ENCODE assay signal across 1 cellular context in the genomic region with DNA sequence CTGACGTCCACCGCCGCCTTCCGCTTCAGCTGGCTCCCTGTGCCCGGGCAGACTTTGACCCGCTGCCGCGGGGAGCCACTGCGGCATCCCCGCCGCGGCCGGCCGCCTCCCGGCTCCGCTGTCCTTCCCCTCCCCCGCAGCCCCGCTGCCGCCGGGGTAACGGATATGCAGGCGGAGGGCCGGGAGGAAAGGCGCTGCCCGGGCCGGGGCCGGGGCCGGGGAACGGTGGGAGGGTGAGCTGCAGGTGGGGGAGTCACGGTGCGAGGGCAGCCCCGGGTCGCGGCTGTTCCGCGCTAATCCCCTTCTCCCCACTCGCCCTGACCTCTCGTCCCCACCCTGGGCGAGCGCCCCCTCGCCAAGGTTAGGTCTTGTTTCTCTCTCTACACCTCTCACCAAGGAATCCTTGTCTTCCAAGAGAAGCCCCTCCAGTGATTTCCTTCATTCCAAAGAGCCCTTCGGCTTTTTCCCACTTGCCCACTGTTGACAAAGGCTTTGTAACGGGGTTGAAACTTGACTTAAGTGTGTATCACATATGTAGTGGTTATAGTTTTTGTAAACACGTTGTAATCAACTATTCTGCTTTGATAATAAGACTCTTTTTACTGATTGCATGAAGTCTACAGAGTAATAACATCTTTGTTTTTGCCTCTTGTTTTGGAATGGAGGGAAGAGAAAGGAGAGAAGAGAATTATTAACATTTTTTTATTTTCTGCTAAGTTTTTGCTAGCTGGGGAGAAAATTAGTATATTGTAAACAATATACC.
A peak's percentile ranks its signal among the peaks of the same experiment; 100 is the strongest.
TF ChIP-seq lines count a peak whose summit lies in the region.

No MANE protein-coding gene starts in this region.

TF ChIP-seq in HepG2, 621 proteins besides CTCF, POLR2A, EP300 and RAD21 (continued from another document):
- TF ChIP-seq, protein P1, sequence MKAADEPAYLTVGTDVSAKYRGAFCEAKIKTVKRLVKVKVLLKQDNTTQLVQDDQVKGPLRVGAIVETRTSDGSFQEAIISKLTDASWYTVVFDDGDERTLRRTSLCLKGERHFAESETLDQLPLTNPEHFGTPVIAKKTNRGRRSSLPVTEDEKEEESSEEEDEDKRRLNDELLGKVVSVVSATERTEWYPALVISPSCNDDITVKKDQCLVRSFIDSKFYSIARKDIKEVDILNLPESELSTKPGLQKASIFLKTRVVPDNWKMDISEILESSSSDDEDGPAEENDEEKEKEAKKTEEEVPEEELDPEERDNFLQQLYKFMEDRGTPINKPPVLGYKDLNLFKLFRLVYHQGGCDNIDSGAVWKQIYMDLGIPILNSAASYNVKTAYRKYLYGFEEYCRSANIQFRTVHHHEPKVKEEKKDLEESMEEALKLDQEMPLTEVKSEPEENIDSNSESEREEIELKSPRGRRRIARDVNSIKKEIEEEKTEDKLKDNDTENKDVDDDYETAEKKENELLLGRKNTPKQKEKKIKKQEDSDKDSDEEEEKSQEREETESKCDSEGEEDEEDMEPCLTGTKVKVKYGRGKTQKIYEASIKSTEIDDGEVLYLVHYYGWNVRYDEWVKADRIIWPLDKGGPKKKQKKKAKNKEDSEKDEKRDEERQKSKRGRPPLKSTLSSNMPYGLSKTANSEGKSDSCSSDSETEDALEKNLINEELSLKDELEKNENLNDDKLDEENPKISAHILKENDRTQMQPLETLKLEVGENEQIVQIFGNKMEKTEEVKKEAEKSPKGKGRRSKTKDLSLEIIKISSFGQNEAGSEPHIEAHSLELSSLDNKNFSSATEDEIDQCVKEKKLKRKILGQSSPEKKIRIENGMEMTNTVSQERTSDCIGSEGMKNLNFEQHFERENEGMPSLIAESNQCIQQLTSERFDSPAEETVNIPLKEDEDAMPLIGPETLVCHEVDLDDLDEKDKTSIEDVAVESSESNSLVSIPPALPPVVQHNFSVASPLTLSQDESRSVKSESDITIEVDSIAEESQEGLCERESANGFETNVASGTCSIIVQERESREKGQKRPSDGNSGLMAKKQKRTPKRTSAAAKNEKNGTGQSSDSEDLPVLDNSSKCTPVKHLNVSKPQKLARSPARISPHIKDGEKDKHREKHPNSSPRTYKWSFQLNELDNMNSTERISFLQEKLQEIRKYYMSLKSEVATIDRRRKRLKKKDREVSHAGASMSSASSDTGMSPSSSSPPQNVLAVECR (CRISPR knock-in tag; IDR thresholded peaks at IDR 0.05; ENCODE audit: borderline replicate concordance) = peak; percentile 75; the same call in 1 of the 2 replicates
- TF ChIP-seq ZMYM4 (CRISPR knock-in tag; IDR thresholded peaks at IDR 0.05) (peak; percentile 32; the same call in 1 of the 2 replicates), TBX2 (CRISPR knock-in tag; IDR thresholded peaks at IDR 0.05; ENCODE audit: borderline replicate concordance) (peak; percentile 59; the same call in 1 of the 2 replicates), HNF4G (IDR thresholded peaks at IDR 0.05; ENCODE audit: borderline replicate concordance, low read depth, low read length) (0 out of 2 replicates have a peak, but pooled peaks have one; percentile 37), HNF4G (CRISPR knock-in tag; IDR thresholded peaks at IDR 0.05; ENCODE audit: borderline replicate concordance, low read depth) (no peak), ZNF674 (CRISPR knock-in tag; IDR thresholded peaks at IDR 0.05; ENCODE audit: low read depth) (no peak), ZNF317 (CRISPR knock-in tag; IDR thresholded peaks at IDR 0.05) (peak; percentile 20; the same call in 1 of the 2 replicates), ZNF224 (CRISPR knock-in tag; IDR thresholded peaks at IDR 0.05) (0 out of 2 replicates have a peak, but pooled peaks have one; percentile 52), PITX1 (CRISPR knock-in tag; IDR thresholded peaks at IDR 0.05) (peak; percentile 59), ARHGAP35 (CRISPR knock-in tag; IDR thresholded peaks at IDR 0.05; ENCODE audit: borderline replicate concordance) (peak; percentile 43; the same call in 1 of the 2 replicates)
- TF ChIP-seq, protein P2, sequence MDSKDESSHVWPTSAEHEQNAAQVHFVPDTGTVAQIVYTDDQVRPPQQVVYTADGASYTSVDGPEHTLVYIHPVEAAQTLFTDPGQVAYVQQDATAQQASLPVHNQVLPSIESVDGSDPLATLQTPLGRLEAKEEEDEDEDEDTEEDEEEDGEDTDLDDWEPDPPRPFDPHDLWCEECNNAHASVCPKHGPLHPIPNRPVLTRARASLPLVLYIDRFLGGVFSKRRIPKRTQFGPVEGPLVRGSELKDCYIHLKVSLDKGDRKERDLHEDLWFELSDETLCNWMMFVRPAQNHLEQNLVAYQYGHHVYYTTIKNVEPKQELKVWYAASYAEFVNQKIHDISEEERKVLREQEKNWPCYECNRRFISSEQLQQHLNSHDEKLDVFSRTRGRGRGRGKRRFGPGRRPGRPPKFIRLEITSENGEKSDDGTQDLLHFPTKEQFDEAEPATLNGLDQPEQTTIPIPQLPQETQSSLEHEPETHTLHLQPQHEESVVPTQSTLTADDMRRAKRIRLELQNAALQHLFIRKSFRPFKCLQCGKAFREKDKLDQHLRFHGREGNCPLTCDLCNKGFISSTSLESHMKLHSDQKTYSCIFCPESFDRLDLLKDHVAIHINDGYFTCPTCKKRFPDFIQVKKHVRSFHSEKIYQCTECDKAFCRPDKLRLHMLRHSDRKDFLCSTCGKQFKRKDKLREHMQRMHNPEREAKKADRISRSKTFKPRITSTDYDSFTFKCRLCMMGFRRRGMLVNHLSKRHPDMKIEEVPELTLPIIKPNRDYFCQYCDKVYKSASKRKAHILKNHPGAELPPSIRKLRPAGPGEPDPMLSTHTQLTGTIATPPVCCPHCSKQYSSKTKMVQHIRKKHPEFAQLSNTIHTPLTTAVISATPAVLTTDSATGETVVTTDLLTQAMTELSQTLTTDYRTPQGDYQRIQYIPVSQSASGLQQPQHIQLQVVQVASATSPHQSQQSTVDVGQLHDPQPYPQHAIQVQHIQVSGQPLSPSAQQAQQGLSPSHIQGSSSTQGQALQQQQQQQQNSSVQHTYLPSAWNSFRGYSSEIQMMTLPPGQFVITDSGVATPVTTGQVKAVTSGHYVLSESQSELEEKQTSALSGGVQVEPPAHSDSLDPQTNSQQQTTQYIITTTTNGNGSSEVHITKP (CRISPR knock-in tag; IDR thresholded peaks at IDR 0.05; ENCODE audit: low read depth) = 0 out of 2 replicates have a peak, but pooled peaks have one; percentile 1
- TF ChIP-seq, protein P3, sequence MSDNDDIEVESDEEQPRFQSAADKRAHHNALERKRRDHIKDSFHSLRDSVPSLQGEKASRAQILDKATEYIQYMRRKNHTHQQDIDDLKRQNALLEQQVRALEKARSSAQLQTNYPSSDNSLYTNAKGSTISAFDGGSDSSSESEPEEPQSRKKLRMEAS (IDR thresholded peaks at IDR 0.05) = no peak; the same call in 1 of the 2 replicates
- TF ChIP-seq, protein P4, sequence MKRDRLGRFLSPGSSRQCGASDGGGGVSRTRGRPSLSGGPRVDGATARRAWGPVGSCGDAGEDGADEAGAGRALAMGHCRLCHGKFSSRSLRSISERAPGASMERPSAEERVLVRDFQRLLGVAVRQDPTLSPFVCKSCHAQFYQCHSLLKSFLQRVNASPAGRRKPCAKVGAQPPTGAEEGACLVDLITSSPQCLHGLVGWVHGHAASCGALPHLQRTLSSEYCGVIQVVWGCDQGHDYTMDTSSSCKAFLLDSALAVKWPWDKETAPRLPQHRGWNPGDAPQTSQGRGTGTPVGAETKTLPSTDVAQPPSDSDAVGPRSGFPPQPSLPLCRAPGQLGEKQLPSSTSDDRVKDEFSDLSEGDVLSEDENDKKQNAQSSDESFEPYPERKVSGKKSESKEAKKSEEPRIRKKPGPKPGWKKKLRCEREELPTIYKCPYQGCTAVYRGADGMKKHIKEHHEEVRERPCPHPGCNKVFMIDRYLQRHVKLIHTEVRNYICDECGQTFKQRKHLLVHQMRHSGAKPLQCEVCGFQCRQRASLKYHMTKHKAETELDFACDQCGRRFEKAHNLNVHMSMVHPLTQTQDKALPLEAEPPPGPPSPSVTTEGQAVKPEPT (CRISPR knock-in tag; IDR thresholded peaks at IDR 0.05; ENCODE audit: low read depth) = 0 out of 2 replicates have a peak, but pooled peaks have one; percentile 14
- TF ChIP-seq, protein P5, sequence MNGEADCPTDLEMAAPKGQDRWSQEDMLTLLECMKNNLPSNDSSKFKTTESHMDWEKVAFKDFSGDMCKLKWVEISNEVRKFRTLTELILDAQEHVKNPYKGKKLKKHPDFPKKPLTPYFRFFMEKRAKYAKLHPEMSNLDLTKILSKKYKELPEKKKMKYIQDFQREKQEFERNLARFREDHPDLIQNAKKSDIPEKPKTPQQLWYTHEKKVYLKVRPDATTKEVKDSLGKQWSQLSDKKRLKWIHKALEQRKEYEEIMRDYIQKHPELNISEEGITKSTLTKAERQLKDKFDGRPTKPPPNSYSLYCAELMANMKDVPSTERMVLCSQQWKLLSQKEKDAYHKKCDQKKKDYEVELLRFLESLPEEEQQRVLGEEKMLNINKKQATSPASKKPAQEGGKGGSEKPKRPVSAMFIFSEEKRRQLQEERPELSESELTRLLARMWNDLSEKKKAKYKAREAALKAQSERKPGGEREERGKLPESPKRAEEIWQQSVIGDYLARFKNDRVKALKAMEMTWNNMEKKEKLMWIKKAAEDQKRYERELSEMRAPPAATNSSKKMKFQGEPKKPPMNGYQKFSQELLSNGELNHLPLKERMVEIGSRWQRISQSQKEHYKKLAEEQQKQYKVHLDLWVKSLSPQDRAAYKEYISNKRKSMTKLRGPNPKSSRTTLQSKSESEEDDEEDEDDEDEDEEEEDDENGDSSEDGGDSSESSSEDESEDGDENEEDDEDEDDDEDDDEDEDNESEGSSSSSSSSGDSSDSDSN (CRISPR knock-in tag; IDR thresholded peaks at IDR 0.05) = peak; percentile 95; the same call in 1 of the 2 replicates
